Comparison of ENCODE assay signal across 8 cellular contexts in genomic region chr14:74493343-74494261, GRCh38. TPM values are rescaled to one million over a fixed set of nuclear protein-coding genes. Genes with fewer than 3 reads are reported as not detected.
A peak's percentile ranks its signal among the peaks of the same experiment; 100 is the strongest.
DNase-seq lines count a peak whose midpoint lies in the region; TF ChIP-seq lines count a peak whose summit lies in the region.

Gene ISCA2, plus strand, starts transcription at chr14:74493765. Its CDS starts 10 bp downstream, at chr14:74493775.

- H4K8ac ChIP-seq in H9 (replicated peaks; ENCODE audit: insufficient read length, low read depth, low read length): no peak within 1 kb of the TSS

- TF ChIP-seq CTCF in H9 (conservative IDR thresholded peaks at IDR 0.05) (no peak; the same call in 2 of the 3 replicates), neural cell (IDR thresholded peaks at IDR 0.05; ENCODE audit: poor library complexity, severe bottlenecking) (peak; percentile 30), stomach (IDR thresholded peaks at IDR 0.05) (no peak)

- H3T11ph ChIP-seq in H9 (ENCODE audit: low read length): no peak within 1 kb of the TSS

- no peak within 1 kb of the TSS for H3K4ac ChIP-seq in H9 (ENCODE audit: low read depth, low read length)

- intact Hi-C loops in stomach (cut with DNase I; ENCODE audit: low total_unique reads): no loop called here

- H3K27ac Mint-ChIP-seq in H9: peak within 1 kb of the TSS; percentile 94 to 98 (median 97)

- H3K4me1 ChIP-seq in H9 (ENCODE audit: insufficient read depth, low read length) (no peaks in the 10 kb centered on the region), stomach (peaks cover 20 to 59% (median 36%) of the 10 kb centered on the region in 4 donors)

- H2AK5ac ChIP-seq in H9 (ENCODE audit: insufficient read length, low read length): no peak within 1 kb of the TSS

- no peak within 1 kb of the TSS for H2BK120ac ChIP-seq in H9 (ENCODE audit: low read depth, low read length, poor library complexity, severe bottlenecking)

- DNase-seq in ELR (ENCODE audit: low read depth) (peak; percentile 99), H9 (peak; percentile 100), MG63 (peak; percentile 97), SHP77 treated with DMSO at 0.1 percent for 48 hours (lab: John Stamatoyannopoulos, UW) (peak; percentile 97), fibroblast of the conjunctiva (ENCODE audit: low read depth) (peak; percentile 98), stomach (peak; percentile 100)
- peak; percentile 100 for DNase-seq in activated effector memory CD4-positive, alpha-beta T cell treated with anti-CD3 and anti-CD28 coated beads, Interleukin-2, amount 50 U/mL, for 16 hours

- no CpG with 5 or more reads among the region's 73 CpGs for WGBS in H9 (ENCODE audit: extremely low coverage, insufficient read length, low lambda C conversion rate)
- 0 to 1% (median 1%) methylated on average over 23 to 73 of the region's 73 CpGs for WGBS in stomach, 5 donors

- H3F3A ChIP-seq in neural cell (ENCODE audit: insufficient read depth, low read length, poor library complexity, severe bottlenecking): no peaks in the 10 kb centered on the region

- peak within 1 kb of the TSS; percentile 87 for H3K4me3 ChIP-seq in MG63
- peak within 1 kb of the TSS; percentile 92 for H3K4me3 ChIP-seq in neural cell (ENCODE audit: low read length)
- peak within 1 kb of the TSS; percentile 81 to 93 (median 88) for H3K4me3 ChIP-seq in stomach

- H4K5ac ChIP-seq in H9 (ENCODE audit: insufficient read length, low read depth, low read length): no peak within 1 kb of the TSS

- H3K9ac ChIP-seq in H9 (ENCODE audit: extremely low read depth, insufficient read length, low read length): peak within 1 kb of the TSS; percentile 92
- H3K9ac ChIP-seq in neural cell (ENCODE audit: low read length): peak within 1 kb of the TSS; percentile 88

- H2BK12ac ChIP-seq in H9 (ENCODE audit: insufficient read length, low read depth, low read length): no peak within 1 kb of the TSS

- TF ChIP-seq POLR2A in stomach (IDR thresholded peaks at IDR 0.05): no peak

- H3K23me2 ChIP-seq in H9 (ENCODE audit: insufficient read length, low read depth, low read length, poor library complexity, severe bottlenecking): peaks cover 17% of the 10 kb centered on the region

- peak within 1 kb of the TSS; percentile 96 for H3K4me2 ChIP-seq in H9 (ENCODE audit: insufficient read depth, insufficient read length, low read length)
- peak within 1 kb of the TSS; percentile 92 for H3K4me2 ChIP-seq in neural cell (ENCODE audit: low read length)

- H3K23ac ChIP-seq in H9 (ENCODE audit: insufficient read length, low read depth, low read length): no peak within 1 kb of the TSS

- peaks cover 2% of the 10 kb centered on the region; the same call in 1 of the 2 replicates for H3K79me2 ChIP-seq in H9 (ENCODE audit: insufficient read depth, low read length)
- H3K79me2 ChIP-seq in neural cell (replicated peaks; ENCODE audit: insufficient read depth, low read length): peaks cover 14% of the 10 kb centered on the region

- H3K9me2 ChIP-seq in neural cell (ENCODE audit: insufficient read depth, low read length): no peaks in the 10 kb centered on the region

- H3K4me1 Mint-ChIP-seq in H9: peaks cover 14 to 15% of the 10 kb centered on the region in 2 experiments

- H3K27me3 ChIP-seq in H9 (ENCODE audit: insufficient read depth, low read length) (no peaks in the 10 kb centered on the region), MG63 (no peaks in the 10 kb centered on the region), neural cell (ENCODE audit: insufficient read depth, low read depth, low read length) (peaks cover 17% of the 10 kb centered on the region), stomach (no peaks in the 10 kb centered on the region)

- H3K27ac ChIP-seq in H9 (ENCODE audit: insufficient read length, low read depth, low read length) (peak within 1 kb of the TSS; percentile 64), neural cell (ENCODE audit: low read length) (peak within 1 kb of the TSS; percentile 84), stomach (peak within 1 kb of the TSS; percentile 81 to 96 (median 93))

- H3K79me1 ChIP-seq in H9 (ENCODE audit: insufficient read depth, low read depth, low read length, poor library complexity, severe bottlenecking): no peaks in the 10 kb centered on the region

- no peak within 1 kb of the TSS for H2BK20ac ChIP-seq in H9 (ENCODE audit: low read depth, low read length, poor library complexity, severe bottlenecking)

- H4K20me1 ChIP-seq in H9 (ENCODE audit: control insufficient read depth, insufficient read depth, insufficient read length) (no peaks in the 10 kb centered on the region), neural cell (ENCODE audit: insufficient read depth) (no peaks in the 10 kb centered on the region)

- H3K56ac ChIP-seq in H9 (ENCODE audit: insufficient read length, low read depth, low read length): no peak within 1 kb of the TSS

- peak within 1 kb of the TSS; percentile 86 for H3K18ac ChIP-seq in H9 (ENCODE audit: insufficient read length, low read depth, low read length)

- peak within 1 kb of the TSS; percentile 89 for H3K14ac ChIP-seq in H9 (ENCODE audit: insufficient read depth, low read length)

- peaks cover 4 to 18% (median 8%) of the 10 kb centered on the region in 3 experiments; a peak in 6 of 7 replicates for H3K36me3 Mint-ChIP-seq in H9 (ENCODE audit: insufficient read depth in 1 of 3, low read depth in 3 of 3)

- no peak within 1 kb of the TSS for H2BK15ac ChIP-seq in H9 (ENCODE audit: low read depth, low read length)

- H3K9me3 ChIP-seq in H9 (ENCODE audit: control insufficient read depth, low read depth, low read length) (no peaks in the 10 kb centered on the region), MG63 (no peaks in the 10 kb centered on the region), neural cell (ENCODE audit: low read length) (no peaks in the 10 kb centered on the region), stomach (no peaks in the 10 kb centered on the region)

- no peaks in the 10 kb centered on the region for H3K27me3 Mint-ChIP-seq in H9 (ENCODE audit: low read depth)

- TF ChIP-seq RAD21 in neural cell (conservative IDR thresholded peaks at IDR 0.05): no peak

- H2BK5ac ChIP-seq in H9 (ENCODE audit: insufficient read length, low read length): peak within 1 kb of the TSS; percentile 69

- peak within 1 kb of the TSS; percentile 94 to 97 for H3K4me3 Mint-ChIP-seq in H9

- H3K9me3 Mint-ChIP-seq in H9: no peaks in the 10 kb centered on the region

- TF ChIP-seq EP300 in neural cell (conservative IDR thresholded peaks at IDR 0.05; ENCODE audit: poor library complexity, severe bottlenecking) (no peak), stomach (IDR thresholded peaks at IDR 0.05) (no peak)

- no peaks in the 10 kb centered on the region for H3K36me3 ChIP-seq in MG63
- no peaks in the 10 kb centered on the region for H3K36me3 ChIP-seq in neural cell (ENCODE audit: insufficient read depth, low read length)
- H3K36me3 ChIP-seq in stomach: peaks cover 0 to 20% (median 8%) of the 10 kb centered on the region in 4 donors

- no peak within 1 kb of the TSS for H2AFZ ChIP-seq in H9 (ENCODE audit: low read length)
- H2AFZ ChIP-seq in neural cell (ENCODE audit: low read depth, low read length): peak within 1 kb of the TSS; percentile 100

- no peak within 1 kb of the TSS for H4K91ac ChIP-seq in H9 (ENCODE audit: insufficient read length, low read depth, low read length)

TF ChIP-seq in neural cell, 6 proteins besides CTCF, POLR2A, EP300 and RAD21:
- TF ChIP-seq REST (IDR thresholded peaks at IDR 0.05; ENCODE audit: borderline replicate concordance) (peak; percentile 80), POLR2AphosphoS5 (IDR thresholded peaks at IDR 0.05) (peak; percentile 95), MXI1 (conservative IDR thresholded peaks at IDR 0.05; ENCODE audit: poor library complexity, severe bottlenecking) (peak; percentile 45), SMC3 (conservative IDR thresholded peaks at IDR 0.05; ENCODE audit: poor library complexity) (peak; percentile 28), EZH2 (IDR thresholded peaks at IDR 0.05; ENCODE audit: borderline replicate concordance, insufficient read depth, low read length, poor library complexity, severe bottlenecking) (no peak), TAF1 (IDR thresholded peaks at IDR 0.05; ENCODE audit: low read depth) (peak; percentile 84)

RNA-seq across cellular contexts. Expression of gene ISCA2, which starts in this region (rescaled TPM):
- 36.3 and 37.5 TPM in 2 replicates for total RNA-seq in H9 (2021)
- 12.7 and 31.6 TPM in 2 replicates for total RNA-seq in MG63 (2014; rRNA removed; shearing (Covaris generic); ENCODE audit: low replicate concordance)
- 45.1 and 73.4 TPM in 2 replicates for polyA plus RNA-seq in neural cell
- polyA minus RNA-seq in neural cell: 28.5 and 36.3 TPM in 2 replicates
- 10 to 100 TPM in 3 of 5 donors, not detected in 2; 15.2 to 34.3 (median 27.2) TPM for total RNA-seq in stomach
- 10 to 100 TPM; 22.1 to 31.9 (median 22.8) TPM for polyA plus RNA-seq in stomach

Comparison
In these comparisons a context has a peak if more than half of its experiments do, and no peak if none do; other contexts are left out.
1. Peak in every context shown above with its lines: DNase-seq, H3K4me3 ChIP-seq and H3K27ac ChIP-seq.